21 cellular contexts compared by ENCODE assay signal in the genomic region with DNA sequence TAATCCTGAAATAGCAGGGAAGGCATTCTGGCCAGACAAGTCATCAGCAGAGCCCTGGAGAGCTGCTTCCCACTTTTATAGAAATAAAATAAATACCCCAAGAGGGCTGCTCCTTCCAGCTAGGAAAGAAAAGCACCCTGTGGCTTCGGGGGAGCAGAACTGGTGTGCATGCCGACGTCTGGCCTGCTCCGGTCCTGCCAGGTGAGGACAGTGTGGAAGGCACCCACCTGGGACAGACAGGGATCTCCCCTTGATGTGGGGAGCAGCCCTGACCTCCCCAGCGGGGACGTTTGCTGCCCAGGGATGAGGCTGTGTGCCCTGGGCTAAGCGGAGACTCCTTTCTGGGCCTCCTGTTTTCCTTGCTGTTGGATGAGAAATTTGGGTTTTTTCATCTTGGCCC.
"Had no signal": no experiment of that assay in that cellular context is flagged by ENCODE, and none has a peak within 500 bp of the region (broad histone marks: within the 10 kb centered on the region; RNA-seq: fewer than 3 reads in every experiment).

No MANE protein-coding gene starts in this region.

- H3K27me3 ChIP-seq: dorsolateral prefrontal cortex, heart left ventricle, neutrophil, ovary, tibial artery, upper lobe of left lung, vagina had no signal

- H3K36me3 ChIP-seq: heart left ventricle, neutrophil, ovary, tibial artery, upper lobe of left lung, vagina had no signal

- H3K27ac ChIP-seq: dorsolateral prefrontal cortex, heart left ventricle, neutrophil, ovary, tibial artery, upper lobe of left lung, vagina had no signal

- H3K27ac Mint-ChIP-seq: naive thymus-derived CD4-positive, alpha-beta T cell; nephron progenitor cell; progenitor cell of endocrine pancreas; stimulated activated memory B cell treated with anti-CD40 and anti-IgM and Interleukin-4, amounts not matched to agents 10 μg/mL and 1 μg/mL and 100 μg/mL, for 72 hours; stimulated activated naive CD8-positive, alpha-beta T cell treated with anti-CD3 and anti-CD28 coated beads, Interleukin-15, Interleukin-2, amounts not matched to agents 100 ng/mL and 50 ng/mL, for 24 hours had no signal

- H3K4me1 ChIP-seq: heart left ventricle, tibial artery, upper lobe of left lung, vagina had no signal

- H3K4me1 Mint-ChIP-seq: nephron progenitor cell; stimulated activated memory B cell treated with anti-CD40 and anti-IgM and Interleukin-4, amounts not matched to agents 10 μg/mL and 1 μg/mL and 100 μg/mL, for 72 hours had no signal

- ATAC-seq: heart left ventricle; naive thymus-derived CD4-positive, alpha-beta T cell; right cardiac atrium; stimulated activated memory B cell treated with anti-CD40 and anti-IgM and Interleukin-4, amounts not matched to agents 10 μg/mL and 1 μg/mL and 100 μg/mL, for 72 hours had no signal

- DNase-seq: cortex of kidney; dorsolateral prefrontal cortex; effector CD8-positive, alpha-beta T cell; heart left ventricle; hypothalamus; kidney glomerular epithelial cell; naive thymus-derived CD4-positive, alpha-beta T cell; nephron progenitor cell; ovary; right cardiac atrium; stimulated activated CD4-positive, alpha-beta T cell treated with anti-CD3 and anti-CD28 coated beads, Interleukin-15, amount 100 ng/mL, for 24 hours; stimulated activated CD4-positive, alpha-beta T cell treated with anti-CD3 and anti-CD28 coated beads, Interleukin-1b, Interleukin-23, amount 100 ng/mL, for 48 hours; stimulated activated CD4-positive, alpha-beta T cell treated with anti-CD3 and anti-CD28 coated beads, Interleukin-4, amount 100 ng/mL, for 24 hours; tibial artery; upper lobe of left lung had no signal

- H3K9me3 Mint-ChIP-seq: mesothelial cell of epicardium; naive thymus-derived CD4-positive, alpha-beta T cell; stimulated activated naive CD8-positive, alpha-beta T cell treated with anti-CD3 and anti-CD28 coated beads, Interleukin-15, Interleukin-2, amounts not matched to agents 100 ng/mL and 50 ng/mL, for 24 hours had no signal

- H3K27me3 Mint-ChIP-seq: stimulated activated memory B cell treated with anti-CD40 and anti-IgM and Interleukin-4, amounts not matched to agents 10 μg/mL and 1 μg/mL and 100 μg/mL, for 72 hours; stimulated activated naive CD8-positive, alpha-beta T cell treated with anti-CD3 and anti-CD28 coated beads, Interleukin-15, Interleukin-2, amounts not matched to agents 100 ng/mL and 50 ng/mL, for 24 hours had no signal

- H3K4me3 Mint-ChIP-seq: mesothelial cell of epicardium; naive thymus-derived CD4-positive, alpha-beta T cell; nephron progenitor cell; stimulated activated memory B cell treated with anti-CD40 and anti-IgM and Interleukin-4, amounts not matched to agents 10 μg/mL and 1 μg/mL and 100 μg/mL, for 72 hours; stimulated activated naive CD8-positive, alpha-beta T cell treated with anti-CD3 and anti-CD28 coated beads, Interleukin-15, Interleukin-2, amounts not matched to agents 100 ng/mL and 50 ng/mL, for 24 hours had no signal

- H3K36me3 Mint-ChIP-seq: mesothelial cell of epicardium; naive thymus-derived CD4-positive, alpha-beta T cell; stimulated activated memory B cell treated with anti-CD40 and anti-IgM and Interleukin-4, amounts not matched to agents 10 μg/mL and 1 μg/mL and 100 μg/mL, for 72 hours had no signal

- H3K9me3 ChIP-seq: neutrophil, ovary, upper lobe of left lung, vagina had no signal

- H3K4me3 ChIP-seq: dorsolateral prefrontal cortex, heart left ventricle, ovary, tibial artery, upper lobe of left lung, vagina had no signal
